ENCODE assay signal across 19 cellular contexts in the genomic region with DNA sequence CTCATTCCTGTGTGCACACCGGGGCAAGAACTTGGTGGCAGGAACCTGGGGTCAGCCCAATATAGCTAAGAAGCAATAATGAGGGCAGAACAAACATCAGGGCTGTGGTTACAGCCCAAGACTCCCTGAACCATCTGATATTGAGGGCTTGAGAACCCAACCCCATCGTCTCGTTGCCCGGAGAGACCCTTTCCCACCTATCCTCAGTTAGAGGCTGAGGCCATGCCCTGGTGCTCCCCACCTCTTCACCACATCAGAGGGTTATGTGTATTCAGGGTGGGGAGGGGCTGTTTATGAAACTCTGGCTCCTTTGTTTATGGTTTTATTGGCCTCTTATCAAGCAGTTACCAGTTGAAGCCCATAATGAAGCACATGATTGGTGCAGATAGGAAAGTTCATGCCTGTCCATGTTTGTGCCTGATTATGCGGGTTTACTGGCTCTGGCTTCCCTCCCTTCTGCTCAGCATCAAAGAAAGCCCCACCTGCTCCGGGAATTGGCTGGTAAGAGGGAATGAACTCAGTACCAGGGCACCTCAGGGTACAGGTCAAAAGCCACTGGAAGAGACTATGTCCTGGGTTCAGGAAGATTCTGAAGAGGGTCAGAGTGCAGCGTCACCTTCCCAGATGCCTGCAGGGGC. TPM values are rescaled to one million over a fixed set of nuclear protein-coding genes. Genes with fewer than 3 reads are reported as not detected.
DNase-seq lines count a peak whose midpoint lies in the region; ATAC-seq and TF ChIP-seq lines count a peak whose summit lies in the region.
"Had no signal": no experiment of that assay in that cellular context is flagged by ENCODE, and none has a peak within 500 bp of the region (broad histone marks: within the 10 kb centered on the region; RNA-seq: fewer than 3 reads in every experiment).

No MANE protein-coding gene starts in this region.

- TF ChIP-seq POLR2A in Peyer's patch (IDR thresholded peaks at IDR 0.05) (peak in 1 of 2 donors; percentile 18), erythroblast (IDR thresholded peaks at IDR 0.05; ENCODE audit: low read length) (no peak)

- no peak overlapping the region for H3K4me3 Mint-ChIP-seq in CD8-positive, alpha-beta T cell
- H3K4me3 Mint-ChIP-seq: activated CD4-positive, alpha-beta T cell treated with anti-CD3 and anti-CD28 coated beads, Interleukin-2, amount 10 ng/mL, durations not matched to agents 7 days and 5 days; dendritic cell treated with granulocyte-macrophage colony-stimulating factor and Interleukin-4, amounts not matched to agents 40 ng/mL and 50 ng/mL, for 4 days had no signal

- peak overlapping the region; percentile 78 for H3K27ac Mint-ChIP-seq in CD8-positive, alpha-beta T cell
- H3K27ac Mint-ChIP-seq: activated CD4-positive, alpha-beta T cell treated with anti-CD3 and anti-CD28 coated beads, Interleukin-2, amount 10 ng/mL, durations not matched to agents 7 days and 5 days; dendritic cell treated with granulocyte-macrophage colony-stimulating factor and Interleukin-4, amounts not matched to agents 40 ng/mL and 50 ng/mL, for 4 days had no signal

- peaks cover 90% of the 10 kb centered on the region for H3K36me3 ChIP-seq in CD8-positive, alpha-beta T cell (ENCODE audit: insufficient read depth, low read length)
- H3K36me3 ChIP-seq in Peyer's patch (peaks cover 0 to 91% (median 0%) of the 10 kb centered on the region in 3 donors), osteoblast (ENCODE audit: insufficient read depth, low read length) (peaks cover 90% of the 10 kb centered on the region)
- H3K36me3 ChIP-seq: breast epithelium had no signal

- intact Hi-C loops in CD8-positive, alpha-beta T cell (cut with DNase I, micrococcal nuclease) = no loop called here

- no peaks in the 10 kb centered on the region for H3K27me3 Mint-ChIP-seq in CD8-positive, alpha-beta T cell (ENCODE audit: low read depth)
- H3K27me3 Mint-ChIP-seq: activated CD4-positive, alpha-beta T cell treated with anti-CD3 and anti-CD28 coated beads, Interleukin-2, amount 10 ng/mL, durations not matched to agents 7 days and 5 days; dendritic cell treated with granulocyte-macrophage colony-stimulating factor and Interleukin-4, amounts not matched to agents 40 ng/mL and 50 ng/mL, for 4 days had no signal

- peaks cover 92% of the 10 kb centered on the region for H3K36me3 Mint-ChIP-seq in CD8-positive, alpha-beta T cell

- no peak overlapping the region for H3K27ac ChIP-seq in CD8-positive, alpha-beta T cell (ENCODE audit: low read depth, low read length)
- H3K27ac ChIP-seq in Peyer's patch (peak overlapping the region in 3 of 4 donors; percentile 43 to 80 (median 53)), osteoblast (ENCODE audit: low read depth, low read length) (peak overlapping the region; percentile 29)
- H3K27ac ChIP-seq: breast epithelium, parathyroid adenoma, sigmoid colon had no signal

- H3K4me1 ChIP-seq in CD8-positive, alpha-beta T cell (ENCODE audit: insufficient read depth, low read length) = peaks cover 52% of the 10 kb centered on the region
- H3K4me1 ChIP-seq in Peyer's patch (peaks cover 0 to 71% (median 11%) of the 10 kb centered on the region in 4 donors), osteoblast (ENCODE audit: insufficient read depth, low read length) (peaks cover 5% of the 10 kb centered on the region)
- H3K4me1 ChIP-seq: breast epithelium, parathyroid adenoma had no signal

- H3K79me2 ChIP-seq in osteoblast (ENCODE audit: insufficient read depth, low read length) = peaks cover 33% of the 10 kb centered on the region

- no peak for ATAC-seq in CD8-positive, alpha-beta T cell
- ATAC-seq in HG02763 (IDR thresholded peaks at IDR 0.05; ENCODE audit: unreplicated experiment) = no peak

- H3K4me1 Mint-ChIP-seq in CD8-positive, alpha-beta T cell (ENCODE audit: low read depth) = peaks cover 70% of the 10 kb centered on the region

- H3K9me3 Mint-ChIP-seq in CD8-positive, alpha-beta T cell = no peaks in the 10 kb centered on the region
- H3K9me3 Mint-ChIP-seq: activated CD4-positive, alpha-beta T cell treated with anti-CD3 and anti-CD28 coated beads, Interleukin-2, amount 10 ng/mL, durations not matched to agents 7 days and 5 days; dendritic cell treated with granulocyte-macrophage colony-stimulating factor and Interleukin-4, amounts not matched to agents 40 ng/mL and 50 ng/mL, for 4 days had no signal

- H2AFZ ChIP-seq in osteoblast (ENCODE audit: low read length) = no peak overlapping the region
- H2AFZ ChIP-seq: parathyroid adenoma had no signal

- CTCF ChIA-PET in CD8-positive, alpha-beta T cell (lab: Charles Lee) = interaction anchor here (12.7 kb wide), 1 partner anchor 33 kb away, joined by 83 read pairs; no protein-coding TSS in a partner anchor

- POLR2A ChIA-PET in CD8-positive, alpha-beta T cell (lab: Charles Lee) = interaction anchor here (0.7 to 1.2 kb wide), 3 partner anchors 12 to 18 kb away, joined by 3 to 4 read pairs (median 4); no protein-coding TSS in a partner anchor

- H3K27me3 ChIP-seq in CD8-positive, alpha-beta T cell (ENCODE audit: insufficient read depth, low read length) = no peaks in the 10 kb centered on the region
- H3K27me3 ChIP-seq in Peyer's patch (no peaks in the 10 kb centered on the region), osteoblast (ENCODE audit: insufficient read depth, low read length) (no peaks in the 10 kb centered on the region)
- H3K27me3 ChIP-seq: breast epithelium, sigmoid colon had no signal

- H3K4me2 ChIP-seq in osteoblast (ENCODE audit: insufficient read depth, low read length) = no peak overlapping the region

- H4K20me1 ChIP-seq in osteoblast (ENCODE audit: insufficient read depth, low read length) = peaks cover 4% of the 10 kb centered on the region

- no peaks in the 10 kb centered on the region for H3K9me3 ChIP-seq in CD8-positive, alpha-beta T cell (ENCODE audit: low read length)
- H3K9me3 ChIP-seq in Peyer's patch (no peaks in the 10 kb centered on the region), osteoblast (ENCODE audit: low read depth, low read length) (no peaks in the 10 kb centered on the region)
- H3K9me3 ChIP-seq: breast epithelium, sigmoid colon had no signal

- no peak overlapping the region for H3K4me3 ChIP-seq in CD8-positive, alpha-beta T cell (ENCODE audit: low read depth, low read length)
- H3K4me3 ChIP-seq in Peyer's patch = no peak overlapping the region
- no peak overlapping the region for H3K4me3 ChIP-seq in osteoblast (ENCODE audit: insufficient read depth, low read length)
- H3K4me3 ChIP-seq: breast epithelium, sigmoid colon had no signal

- TF ChIP-seq CTCF in CD8-positive, alpha-beta T cell (IDR thresholded peaks at IDR 0.05) = no peak
- TF ChIP-seq CTCF in Peyer's patch (IDR thresholded peaks at IDR 0.05) = no peak
- no peak for TF ChIP-seq CTCF in osteoblast (IDR thresholded peaks at IDR 0.05; ENCODE audit: extremely low read depth, low read depth, low read length)
- TF ChIP-seq CTCF in GM10266 (IDR thresholded peaks at IDR 0.05; ENCODE audit: control insufficient read depth, insufficient read depth, low read depth, missing control alignments) = no peak

- DNase-seq in CD8-positive, alpha-beta T cell = no peak
- DNase-seq in Peyer's patch = peak in 2 of 3 donors; percentile 78 to 82
- DNase-seq in erythroblast (lab: John Stamatoyannopoulos, UW) = peak; percentile 36 to 78
- no peak for DNase-seq in osteoblast (ENCODE audit: insufficient read length, low spot score, missing footprints)
- DNase-seq in GM10266 (ENCODE audit: extremely low spot score) = no peak
- no peak for DNase-seq in HPDE6-E6E7 (ENCODE audit: extremely low spot score)
- DNase-seq: activated CD4-positive, alpha-beta T cell treated with anti-CD3 and anti-CD28 coated beads, Interleukin-2, amount 10 ng/mL, durations not matched to agents 7 days and 5 days; activated effector memory CD4-positive, alpha-beta T cell treated with anti-CD3 and anti-CD28 coated beads, Interleukin-2, amount 50 U/mL, for 16 hours; DMS79 treated with DMSO at 0.1 percent for 48 hours; H7; NCI-H2107; NCI-H524; sigmoid colon had no signal

RNA-seq across cellular contexts. Expression of a gene that starts 14.5 kb away (rescaled TPM):
- total RNA-seq in CD8-positive, alpha-beta T cell = 10 to 100 TPM; 17.1 to 18.3 TPM
- total RNA-seq in Peyer's patch (10 to 100 TPM; 22.0 to 40.0 (median 30.9) TPM), osteoblast (2.7 and 3.6 TPM in 2 replicates)

RNA-seq across cellular contexts. Expression of a gene that starts 49.7 kb away (rescaled TPM):
- total RNA-seq in CD8-positive, alpha-beta T cell = not detected
- total RNA-seq in Peyer's patch (not detected), osteoblast (not detected in 2 replicates)
- total RNA-seq: activated CD4-positive, alpha-beta T cell treated with anti-CD3 and anti-CD28 coated beads, Interleukin-2, amount 10 ng/mL, durations not matched to agents 7 days and 5 days; breast epithelium; LHCN-M2; lung microvascular endothelial cell had no signal

Comparison
In these comparisons a context has a peak if more than half of its experiments do, and no peak if none do; other contexts are left out.
1. DNase-seq: peak in Peyer's patch (2 of 3) and erythroblast (2 of 2); none in CD8-positive, alpha-beta T cell (0 of 7), osteoblast (single experiment), GM10266 (single experiment) and HPDE6-E6E7 (single experiment).